3 cellular contexts compared by ENCODE assay signal in genomic region chr2:178471313-178471712, GRCh38.
TF ChIP-seq lines count a peak whose summit lies in the region.
"Not testable (repeated sequence)": the region's sequence is repeated elsewhere in the genome, so short reads cannot be mapped to it uniquely, and the experiment has no call there.

No MANE protein-coding gene starts in this region.

TF ChIP-seq in HEK293, 187 proteins besides CTCF, POLR2A, EP300 and RAD21:
- 0 out of 2 replicates have a peak, but pooled peaks have one; percentile 8 for TF ChIP-seq PRDM6 (tag by site-specific recombination; IDR thresholded peaks at IDR 0.05)
- TF ChIP-seq KLF16 (tag by site-specific recombination; IDR thresholded peaks at IDR 0.05) = 0 out of 2 replicates have a peak, but pooled peaks have one; percentile 19
- TF ChIP-seq ZNF629 (tag by site-specific recombination; IDR thresholded peaks at IDR 0.05) = peak; percentile 91
- TF ChIP-seq ATF2 (tag by site-specific recombination; IDR thresholded peaks at IDR 0.05; ENCODE audit: low read depth) = 0 out of 2 replicates have a peak, but pooled peaks have one; percentile 23
- TF ChIP-seq SP7 (tag by site-specific recombination; IDR thresholded peaks at IDR 0.05) = peak; percentile 12; the same call in 1 of the 2 replicates
- TF ChIP-seq ZBTB21 (tag by site-specific recombination; IDR thresholded peaks at IDR 0.05) = peak; percentile 54

TF ChIP-seq in K562, 482 proteins besides CTCF, POLR2A, EP300 and RAD21:
- TF ChIP-seq MAFG (tag; conservative IDR thresholded peaks at IDR 0.05) (peak; percentile 37; the same call in 1 of the 2 replicates), ATF1 (tag; IDR thresholded peaks at IDR 0.05) (0 out of 2 replicates have a peak, but pooled peaks have one; percentile 26), CREB1 (IDR thresholded peaks at IDR 0.05) (0 out of 2 replicates have a peak, but pooled peaks have one; percentile 32), NFE2 (IDR thresholded peaks at IDR 0.05; ENCODE audit: low read depth) (peak; percentile 42; the same call in 1 of the 2 replicates), CREM (IDR thresholded peaks at IDR 0.05; ENCODE audit: low read depth) (0 out of 2 replicates have a peak, but pooled peaks have one; percentile 27), C11orf30 (IDR thresholded peaks at IDR 0.05; ENCODE audit: low read depth) (peak; percentile 36; the same call in 1 of the 2 replicates), ZNF316 (IDR thresholded peaks at IDR 0.05) (0 out of 2 replicates have a peak, but pooled peaks have one; percentile 13), ATF3 (IDR thresholded peaks at IDR 0.05) (peak; percentile 76)
- TF ChIP-seq ATF1 (CRISPR knock-in tag; IDR thresholded peaks at IDR 0.05); CREB1 (CRISPR knock-in tag; IDR thresholded peaks at IDR 0.05); ATF3 (CRISPR knock-in tag; conservative IDR thresholded peaks at IDR 0.05): not testable (repeated sequence)

TF ChIP-seq in HepG2, 621 proteins besides CTCF, POLR2A, EP300 and RAD21:
- TF ChIP-seq ATF7 (IDR thresholded peaks at IDR 0.05) (0 out of 2 replicates have a peak, but pooled peaks have one; percentile 7), CREB1 (IDR thresholded peaks at IDR 0.05) (peak; percentile 75)
- not testable (repeated sequence) for TF ChIP-seq ATF7, CREB1 (CRISPR knock-in tag; IDR thresholded peaks at IDR 0.05)
